18 cellular contexts compared by ENCODE assay signal in the genomic region with DNA sequence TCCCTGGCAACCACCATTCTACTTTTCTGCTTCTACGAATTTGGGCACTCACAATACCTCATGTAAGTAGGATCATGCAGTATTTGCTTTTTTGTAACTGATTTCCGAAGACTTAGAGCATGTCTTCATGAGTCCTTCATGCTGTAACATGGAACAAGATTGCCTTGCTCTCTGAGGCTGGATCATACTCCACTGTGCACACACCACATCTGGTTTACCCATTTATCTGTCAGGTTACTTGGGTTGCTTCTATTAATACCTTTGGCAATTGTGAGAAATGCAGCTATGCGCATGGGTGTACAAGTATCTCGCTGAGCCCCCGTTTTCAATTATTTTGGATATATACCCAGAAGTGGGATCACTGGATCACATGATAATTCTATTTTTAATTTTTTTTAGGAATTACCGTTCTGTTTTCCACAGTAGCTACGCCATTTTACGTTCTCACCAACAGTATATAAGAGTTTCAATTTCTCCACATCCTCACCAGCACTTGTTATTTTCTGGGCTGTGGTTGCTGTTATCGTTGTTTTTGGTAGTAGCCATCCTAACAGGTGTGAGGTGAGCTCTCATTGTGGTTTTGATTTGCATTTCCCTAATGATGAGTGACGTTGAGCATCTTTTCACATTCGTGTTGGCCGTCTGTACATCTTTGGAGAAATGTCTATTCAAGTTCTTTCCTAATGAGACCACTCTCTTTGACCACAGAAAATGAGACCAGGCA. TPM values are rescaled to one million over a fixed set of nuclear protein-coding genes. Genes with fewer than 3 reads are reported as not detected.
A peak's percentile ranks its signal among the peaks of the same experiment; 100 is the strongest.
DNase-seq lines count a peak whose midpoint lies in the region; ATAC-seq, FAIRE-seq and TF ChIP-seq lines count a peak whose summit lies in the region.
"Had no signal": no experiment of that assay in that cellular context is flagged by ENCODE, and none has a peak within 500 bp of the region (broad histone marks: within the 10 kb centered on the region; RNA-seq: fewer than 3 reads in every experiment).

No MANE protein-coding gene starts in this region.

- TF ChIP-seq CTCF in spleen (IDR thresholded peaks at IDR 0.05 in 8 of 11, conservative IDR thresholded peaks at IDR 0.05 in 3 of 11), result no peak
- TF ChIP-seq CTCF in progenitor cell of endocrine pancreas (IDR thresholded peaks at IDR 0.05; ENCODE audit: unreplicated experiment), result no peak

- 66 to 78% (median 73%) methylated on average over 12 of the region's 12 CpGs for WGBS in spleen, 5 donors

- no peak for TF ChIP-seq POLR2A in spleen (IDR thresholded peaks at IDR 0.05)

- H3K9me3 ChIP-seq in spleen, result no peaks in the 10 kb centered on the region
- H3K9me3 ChIP-seq: right lobe of liver, tibial nerve had no signal

- no peak for FAIRE-seq in urothelium cell line (lab: Jason Lieb, UNC)

- H3K27ac ChIP-seq in spleen, result no peak overlapping the region
- H3K27ac ChIP-seq: C4-2B, cardiac muscle cell, right lobe of liver, tibial nerve had no signal

- peaks cover 15 to 99% (median 65%) of the 10 kb centered on the region in 6 donors for H3K4me1 ChIP-seq in spleen

- peak overlapping the region; percentile 18 for H3K27ac Mint-ChIP-seq in activated T-helper 1 cell treated with anti-CD3 and anti-CD28 coated beads, Interleukin-12 subunit alpha, Interleukin-12 subunit beta, Interleukin-2, Interleukin-4 antibody, amounts not matched to agents 30 ng/mL and 10 ng/mL and 1 ng/mL, durations not matched to agents 14 hours and 24 hours and 36 hours
- no peak overlapping the region for H3K27ac Mint-ChIP-seq in progenitor cell of endocrine pancreas
- H3K27ac Mint-ChIP-seq: WTC11 had no signal

- peaks cover 17% of the 10 kb centered on the region for H3K27me3 Mint-ChIP-seq in activated T-helper 1 cell treated with anti-CD3 and anti-CD28 coated beads, Interleukin-12 subunit alpha, Interleukin-12 subunit beta, Interleukin-2, Interleukin-4 antibody, amounts not matched to agents 30 ng/mL and 10 ng/mL and 1 ng/mL, durations not matched to agents 14 hours and 24 hours and 36 hours (ENCODE audit: insufficient read depth)
- H3K27me3 Mint-ChIP-seq in progenitor cell of endocrine pancreas, result peaks cover 4% of the 10 kb centered on the region

- H3K4me1 Mint-ChIP-seq in activated T-helper 1 cell treated with anti-CD3 and anti-CD28 coated beads, Interleukin-12 subunit alpha, Interleukin-12 subunit beta, Interleukin-2, Interleukin-4 antibody, amounts not matched to agents 30 ng/mL and 10 ng/mL and 1 ng/mL, durations not matched to agents 14 hours and 24 hours and 36 hours (ENCODE audit: low read depth), result peaks cover 51% of the 10 kb centered on the region
- H3K4me1 Mint-ChIP-seq in progenitor cell of endocrine pancreas (ENCODE audit: low read depth), result peaks cover 17% of the 10 kb centered on the region

- DNase-seq in activated T-helper 1 cell treated with anti-CD3 and anti-CD28 coated beads, Interleukin-12 subunit alpha, Interleukin-12 subunit beta, Interleukin-2, Interleukin-4 antibody, amounts not matched to agents 30 ng/mL and 10 ng/mL and 1 ng/mL, durations not matched to agents 14 hours and 24 hours and 36 hours (ENCODE audit: low spot score), result no peak
- DNase-seq in urothelium cell line (ENCODE audit: low spot score) (no peak), spleen (no peak), progenitor cell of endocrine pancreas (ENCODE audit: low spot score, unreplicated experiment) (no peak)
- DNase-seq: midbrain, NCI-H1092 treated with DMSO at 0.1 percent for 48 hours, NCI-H524, right lobe of liver, SIG-M5 had no signal

- H3K9me3 Mint-ChIP-seq in activated T-helper 1 cell treated with anti-CD3 and anti-CD28 coated beads, Interleukin-12 subunit alpha, Interleukin-12 subunit beta, Interleukin-2, Interleukin-4 antibody, amounts not matched to agents 30 ng/mL and 10 ng/mL and 1 ng/mL, durations not matched to agents 14 hours and 24 hours and 36 hours, result no peaks in the 10 kb centered on the region
- H3K9me3 Mint-ChIP-seq in progenitor cell of endocrine pancreas (ENCODE audit: low read depth), result no peaks in the 10 kb centered on the region
- H3K9me3 Mint-ChIP-seq: WTC11 had no signal

- no peaks in the 10 kb centered on the region for H3K36me3 ChIP-seq in spleen
- H3K36me3 ChIP-seq: cardiac muscle cell, right lobe of liver, tibial nerve had no signal

- intact Hi-C loops in activated T-helper 1 cell treated with anti-CD3 and anti-CD28 coated beads, Interleukin-12 subunit alpha, Interleukin-12 subunit beta, Interleukin-2, Interleukin-4 antibody, amounts not matched to agents 30 ng/mL and 10 ng/mL and 1 ng/mL, durations not matched to agents 14 hours and 24 hours and 36 hours (cut with micrococcal nuclease), result no loop called here
- intact Hi-C loops in spleen (cut with DNase I; ENCODE audit: low total_unique reads), result no loop called here

- H3K36me3 Mint-ChIP-seq in activated T-helper 1 cell treated with anti-CD3 and anti-CD28 coated beads, Interleukin-12 subunit alpha, Interleukin-12 subunit beta, Interleukin-2, Interleukin-4 antibody, amounts not matched to agents 30 ng/mL and 10 ng/mL and 1 ng/mL, durations not matched to agents 14 hours and 24 hours and 36 hours (ENCODE audit: low read depth), result no peaks in the 10 kb centered on the region
- H3K36me3 Mint-ChIP-seq in progenitor cell of endocrine pancreas (ENCODE audit: insufficient read depth), result no peaks in the 10 kb centered on the region
- H3K36me3 Mint-ChIP-seq: WTC11 had no signal

- H3K4me3 Mint-ChIP-seq in activated T-helper 1 cell treated with anti-CD3 and anti-CD28 coated beads, Interleukin-12 subunit alpha, Interleukin-12 subunit beta, Interleukin-2, Interleukin-4 antibody, amounts not matched to agents 30 ng/mL and 10 ng/mL and 1 ng/mL, durations not matched to agents 14 hours and 24 hours and 36 hours, result no peak overlapping the region
- no peak overlapping the region for H3K4me3 Mint-ChIP-seq in progenitor cell of endocrine pancreas (ENCODE audit: low read depth)
- H3K4me3 Mint-ChIP-seq: WTC11 had no signal

- ATAC-seq in GM18502 (IDR thresholded peaks at IDR 0.05; ENCODE audit: poor library complexity, unreplicated experiment), result peak; percentile 45
- ATAC-seq in GM21390 (IDR thresholded peaks at IDR 0.05; ENCODE audit: unreplicated experiment), result peak; percentile 54
- peak; percentile 37 for ATAC-seq in HG03108 (IDR thresholded peaks at IDR 0.05; ENCODE audit: unreplicated experiment)
- no peak for ATAC-seq in HG02970 (IDR thresholded peaks at IDR 0.05; ENCODE audit: low FRiP score, unreplicated experiment)
- ATAC-seq: right lobe of liver had no signal

- H3K4me3 ChIP-seq in spleen, result no peak overlapping the region
- H3K4me3 ChIP-seq: cardiac muscle cell, right lobe of liver, tibial nerve had no signal

- H3K27me3 ChIP-seq in spleen (replicated peaks in 1 of 7), result peaks cover 0 to 10% (median 0%) of the 10 kb centered on the region in 7 donors
- H3K27me3 ChIP-seq: cardiac muscle cell, right lobe of liver, tibial nerve had no signal

RNA-seq across cellular contexts. Expression of a gene that starts 10.7 kb away (rescaled TPM):
- 0.05 TPM in 1 of 2 replicates, not detected in the other for total RNA-seq in activated T-helper 1 cell treated with anti-CD3 and anti-CD28 coated beads, Interleukin-12 subunit alpha, Interleukin-12 subunit beta, Interleukin-2, Interleukin-4 antibody, amounts not matched to agents 30 ng/mL and 10 ng/mL and 1 ng/mL, durations not matched to agents 14 hours and 24 hours and 36 hours
- total RNA-seq in spleen, result 10 to 100 TPM in 1 of 7 donors, 1 to 10 TPM in 6; 5.3 to 23.6 (median 8.4) TPM
- polyA plus RNA-seq in spleen, result 1 to 10 TPM; 2.9 to 4.6 (median 3.2) TPM
- total RNA-seq in progenitor cell of endocrine pancreas, result not detected in 2 replicates
- total RNA-seq: cardiac muscle cell had no signal
- polyA plus RNA-seq: cardiac muscle cell had no signal

RNA-seq across cellular contexts. Expression of a gene that starts 48.8 kb away (rescaled TPM):
- 2.8 and 3.8 TPM in 2 replicates for total RNA-seq in activated T-helper 1 cell treated with anti-CD3 and anti-CD28 coated beads, Interleukin-12 subunit alpha, Interleukin-12 subunit beta, Interleukin-2, Interleukin-4 antibody, amounts not matched to agents 30 ng/mL and 10 ng/mL and 1 ng/mL, durations not matched to agents 14 hours and 24 hours and 36 hours
- total RNA-seq in spleen (10 to 100 TPM in 1 of 7 donors, 1 to 10 TPM in 6; 5.7 to 10.5 (median 6.8) TPM), progenitor cell of endocrine pancreas (1.1 and 3.6 TPM in 2 replicates)
- 1 to 10 TPM; 1.2 to 2.8 (median 1.5) TPM for polyA plus RNA-seq in spleen

RNA-seq across cellular contexts. Expression of a gene that starts 53.9 kb away (rescaled TPM):
- total RNA-seq in activated T-helper 1 cell treated with anti-CD3 and anti-CD28 coated beads, Interleukin-12 subunit alpha, Interleukin-12 subunit beta, Interleukin-2, Interleukin-4 antibody, amounts not matched to agents 30 ng/mL and 10 ng/mL and 1 ng/mL, durations not matched to agents 14 hours and 24 hours and 36 hours, result not detected in 2 replicates
- total RNA-seq in spleen (not detected), progenitor cell of endocrine pancreas (not detected in 2 replicates)
- not detected for polyA plus RNA-seq in spleen
- total RNA-seq: cardiac muscle cell, esophagus mucosa, right lobe of liver, tibial nerve, WTC11 had no signal
- polyA plus RNA-seq: cardiac muscle cell had no signal
